ENCODE assay signal across 15 cellular contexts in genomic region chr4:148116264-148116663, GRCh38.
A peak's percentile ranks its signal among the peaks of the same experiment; 100 is the strongest.
DNase-seq lines count a peak whose midpoint lies in the region; ATAC-seq and TF ChIP-seq lines count a peak whose summit lies in the region.
"Had no signal": no experiment of that assay in that cellular context is flagged by ENCODE, and none has a peak within 500 bp of the region (broad histone marks: within the 10 kb centered on the region; RNA-seq: fewer than 3 reads in every experiment).

No MANE protein-coding gene starts in this region.

- H3K27me3 Mint-ChIP-seq in activated naive CD8-positive, alpha-beta T cell: no peaks in the 10 kb centered on the region
- H3K27me3 Mint-ChIP-seq in activated naive CD8-positive, alpha-beta T cell treated with anti-CD3 and anti-CD28 coated beads, Interleukin-2, amount 50 U/mL, for 24 hours: no peaks in the 10 kb centered on the region
- H3K27me3 Mint-ChIP-seq in progenitor cell of endocrine pancreas: no peaks in the 10 kb centered on the region
- H3K27me3 Mint-ChIP-seq: activated CD8-positive, alpha-beta T cell treated with anti-CD3 and anti-CD28 coated beads for 36 hours; activated naive CD8-positive, alpha-beta T cell treated with anti-CD3 and anti-CD28 coated beads for 36 hours had no signal

- H3K9me3 ChIP-seq in right atrium auricular region: no peaks in the 10 kb centered on the region
- H3K9me3 ChIP-seq: tibial nerve had no signal

- DNase-seq in activated naive CD8-positive, alpha-beta T cell treated with anti-CD3 and anti-CD28 coated beads, Interleukin-2, amount 50 U/mL, for 24 hours: no peak
- DNase-seq in foreskin melanocyte (peak; percentile 21), progenitor cell of endocrine pancreas (ENCODE audit: low spot score, unreplicated experiment) (no peak), SIG-M5 treated with dmso at 0.1 percent for 504 hours (lab: John Stamatoyannopoulos, UW; ENCODE audit: unreplicated experiment) (no peak), right atrium auricular region (ENCODE audit: low spot score) (no peak)
- DNase-seq in stimulated activated naive CD8-positive, alpha-beta T cell treated with anti-CD3 and anti-CD28 coated beads, Interleukin-15, Interleukin-2, amounts not matched to agents 100 U/mL and 50 U/mL, for 24 hours: no peak
- DNase-seq: activated CD8-positive, alpha-beta T cell treated with anti-CD3 and anti-CD28 coated beads for 36 hours; activated naive CD8-positive, alpha-beta T cell treated with anti-CD3 and anti-CD28 coated beads for 36 hours; DND-41; T1000 had no signal

- peaks cover 66% of the 10 kb centered on the region for H3K4me1 Mint-ChIP-seq in activated naive CD8-positive, alpha-beta T cell (ENCODE audit: low read depth)
- H3K4me1 Mint-ChIP-seq in activated naive CD8-positive, alpha-beta T cell treated with anti-CD3 and anti-CD28 coated beads, Interleukin-2, amount 50 U/mL, for 24 hours: peaks cover 20% of the 10 kb centered on the region
- H3K4me1 Mint-ChIP-seq in progenitor cell of endocrine pancreas (ENCODE audit: low read depth): no peaks in the 10 kb centered on the region

- no peak for ATAC-seq in activated naive CD8-positive, alpha-beta T cell treated with anti-CD3 and anti-CD28 coated beads, Interleukin-2, amount 50 U/mL, for 24 hours
- ATAC-seq in SK-N-SH treated with all-trans-retinoic acid at 6 μM for 48 hours: peak; percentile 71
- no peak for ATAC-seq in stimulated activated naive CD8-positive, alpha-beta T cell treated with anti-CD3 and anti-CD28 coated beads, Interleukin-15, Interleukin-2, amounts not matched to agents 100 U/mL and 50 U/mL, for 24 hours
- ATAC-seq: activated CD8-positive, alpha-beta T cell treated with anti-CD3 and anti-CD28 coated beads for 36 hours; K562 had no signal

- H3K9me3 Mint-ChIP-seq in activated naive CD8-positive, alpha-beta T cell (ENCODE audit: low read depth): no peaks in the 10 kb centered on the region
- no peaks in the 10 kb centered on the region for H3K9me3 Mint-ChIP-seq in activated naive CD8-positive, alpha-beta T cell treated with anti-CD3 and anti-CD28 coated beads, Interleukin-2, amount 50 U/mL, for 24 hours
- no peaks in the 10 kb centered on the region for H3K9me3 Mint-ChIP-seq in progenitor cell of endocrine pancreas (ENCODE audit: low read depth)
- H3K9me3 Mint-ChIP-seq: activated CD8-positive, alpha-beta T cell treated with anti-CD3 and anti-CD28 coated beads for 36 hours; activated naive CD8-positive, alpha-beta T cell treated with anti-CD3 and anti-CD28 coated beads for 36 hours had no signal

- H3K27me3 ChIP-seq in right atrium auricular region: no peaks in the 10 kb centered on the region
- H3K27me3 ChIP-seq: tibial nerve had no signal

- peak overlapping the region; percentile 24 for H3K27ac Mint-ChIP-seq in activated naive CD8-positive, alpha-beta T cell
- H3K27ac Mint-ChIP-seq in activated naive CD8-positive, alpha-beta T cell treated with anti-CD3 and anti-CD28 coated beads, Interleukin-2, amount 50 U/mL, for 24 hours: no peak overlapping the region
- H3K27ac Mint-ChIP-seq in progenitor cell of endocrine pancreas: no peak overlapping the region
- H3K27ac Mint-ChIP-seq: activated CD8-positive, alpha-beta T cell treated with anti-CD3 and anti-CD28 coated beads for 36 hours; activated naive CD8-positive, alpha-beta T cell treated with anti-CD3 and anti-CD28 coated beads for 36 hours had no signal

- no peak overlapping the region for H3K4me3 Mint-ChIP-seq in activated naive CD8-positive, alpha-beta T cell
- no peak overlapping the region for H3K4me3 Mint-ChIP-seq in activated naive CD8-positive, alpha-beta T cell treated with anti-CD3 and anti-CD28 coated beads, Interleukin-2, amount 50 U/mL, for 24 hours
- H3K4me3 Mint-ChIP-seq in progenitor cell of endocrine pancreas (ENCODE audit: low read depth): no peak overlapping the region
- H3K4me3 Mint-ChIP-seq: activated CD8-positive, alpha-beta T cell treated with anti-CD3 and anti-CD28 coated beads for 36 hours; activated naive CD8-positive, alpha-beta T cell treated with anti-CD3 and anti-CD28 coated beads for 36 hours had no signal

- no peak overlapping the region for H3K4me3 ChIP-seq in right atrium auricular region
- H3K4me3 ChIP-seq: K562, tibial nerve had no signal

- H3K36me3 ChIP-seq in right atrium auricular region: peaks cover 28% of the 10 kb centered on the region

- H3K27ac ChIP-seq in right atrium auricular region: no peak overlapping the region
- H3K27ac ChIP-seq: RWPE1, tibial nerve had no signal

- no peak for TF ChIP-seq CTCF in progenitor cell of endocrine pancreas (IDR thresholded peaks at IDR 0.05; ENCODE audit: unreplicated experiment)
- TF ChIP-seq CTCF in right atrium auricular region (IDR thresholded peaks at IDR 0.05): no peak

- peaks cover 0 to 10% of the 10 kb centered on the region in 2 donors for H3K4me1 ChIP-seq in right atrium auricular region

- H3K36me3 Mint-ChIP-seq in activated naive CD8-positive, alpha-beta T cell: peaks cover 35% of the 10 kb centered on the region
- peaks cover 15% of the 10 kb centered on the region for H3K36me3 Mint-ChIP-seq in activated naive CD8-positive, alpha-beta T cell treated with anti-CD3 and anti-CD28 coated beads, Interleukin-2, amount 50 U/mL, for 24 hours (ENCODE audit: low read depth)
- no peaks in the 10 kb centered on the region for H3K36me3 Mint-ChIP-seq in progenitor cell of endocrine pancreas (ENCODE audit: insufficient read depth)

TF ChIP-seq in SK-N-SH treated with all-trans-retinoic acid at 6 μM for 48 hours, 23 proteins besides CTCF, POLR2A, EP300 and RAD21:
- peak; percentile 53; the same call in 1 of the 2 replicates for TF ChIP-seq ISL1 (CRISPR knock-in tag; IDR thresholded peaks at IDR 0.05)
- TF ChIP-seq OSR1 (CRISPR knock-in tag; IDR thresholded peaks at IDR 0.05): no peak
- TF ChIP-seq ZNF8 (CRISPR knock-in tag; IDR thresholded peaks at IDR 0.05): no peak
